8 cellular contexts compared by ENCODE assay signal in genomic region chr1:180154325-180155201, GRCh38. TPM values are rescaled to one million over a fixed set of nuclear protein-coding genes. Genes with fewer than 3 reads are reported as not detected.
A peak's percentile ranks its signal among the peaks of the same experiment; 100 is the strongest.
DNase-seq lines count a peak whose midpoint lies in the region; ATAC-seq and TF ChIP-seq lines count a peak whose summit lies in the region.

Gene QSOX1 (plus strand): TSS chr1:180154869. CDS start chr1:180154908, 39 bp downstream.

- peak within 1 kb of the TSS; percentile 83 to 96 (median 92) for H3K4me3 Mint-ChIP-seq in CD8-positive, alpha-beta memory T cell

- peak; percentile 84 to 94 (median 86) for DNase-seq in CD8-positive, alpha-beta memory T cell
- peak; percentile 68 to 87 for DNase-seq in HL-60 (ENCODE audit: low read depth in 1 of 2, low spot score in 1 of 2)
- DNase-seq in NK-92 treated with Interleukin-12 subunit alpha and Interleukin-12 subunit beta, amount 100 ng/mL, for 24 hours (lab: John Stamatoyannopoulos, UW), result peak; percentile 89
- DNase-seq in effector CD8-positive, alpha-beta T cell (lab: John Stamatoyannopoulos, UW), result peak; percentile 80
- peak; percentile 90 for DNase-seq in medulla oblongata (ENCODE audit: extremely low spot score)
- peak; percentile 73 for DNase-seq in stimulated activated CD8-positive, alpha-beta memory T cell treated with anti-CD3 and anti-CD28 coated beads, Interleukin-12 subunit alpha, Interleukin-12 subunit beta, amount 100 ng/mL, for 1 hour (ENCODE audit: low read depth)

- peak; percentile 94 for ATAC-seq in GM19455 (IDR thresholded peaks at IDR 0.05; ENCODE audit: unreplicated experiment)

- H3K27me3 Mint-ChIP-seq in CD8-positive, alpha-beta memory T cell, result no peaks in the 10 kb centered on the region

- POLR2A ChIA-PET in CD8-positive, alpha-beta memory T cell (lab: Charles Lee), result interaction anchor here (1.0 to 2.0 kb wide), 3 partner anchors 272 to 347 kb away, joined by 3 to 6 read pairs (median 4); partner anchors contain the start of gene TOR1AIP1
- POLR2A ChIA-PET in activated CD8-positive, alpha-beta memory T cell treated with anti-CD3 and anti-CD28 coated beads for 36 hours (lab: Charles Lee), result interaction anchor here (0.5 to 0.7 kb wide), 2 partner anchors 86 to 347 kb away, joined by 3 to 4 read pairs; no protein-coding TSS in a partner anchor

- TF ChIP-seq CTCF in HL-60 (IDR thresholded peaks at IDR 0.05; ENCODE audit: insufficient read depth, low read length), result no peak

- peaks cover 18% of the 10 kb centered on the region for H3K4me1 ChIP-seq in CD8-positive, alpha-beta memory T cell (ENCODE audit: insufficient read depth, low read length)

- H3K27ac Mint-ChIP-seq in CD8-positive, alpha-beta memory T cell, result peak within 1 kb of the TSS; percentile 79 to 98 (median 92)

- H3K9me3 Mint-ChIP-seq in CD8-positive, alpha-beta memory T cell, result no peaks in the 10 kb centered on the region

- no peaks in the 10 kb centered on the region for H3K27me3 ChIP-seq in CD8-positive, alpha-beta memory T cell (ENCODE audit: insufficient read depth, low read length, poor library complexity, severe bottlenecking)
- no peaks in the 10 kb centered on the region for H3K27me3 ChIP-seq in HL-60 (ENCODE audit: insufficient read depth, poor library complexity, severe bottlenecking)

- CTCF ChIA-PET in CD8-positive, alpha-beta memory T cell (lab: Charles Lee), result interaction anchor here (1.1 kb wide), 1 partner anchor 14 kb away, joined by 3 read pairs; no protein-coding TSS in a partner anchor
- CTCF ChIA-PET in activated CD8-positive, alpha-beta memory T cell treated with anti-CD3 and anti-CD28 coated beads for 36 hours (lab: Charles Lee), result interaction anchor here (1.8 to 2.0 kb wide), 2 partner anchors 14 to 24 kb away, joined by 6 to 9 read pairs; no protein-coding TSS in a partner anchor

- peaks cover 0 to 3% (median 3%) of the 10 kb centered on the region in 3 donors for H3K36me3 Mint-ChIP-seq in CD8-positive, alpha-beta memory T cell

- H3K4me3 ChIP-seq in CD8-positive, alpha-beta memory T cell (ENCODE audit: low read length), result peak within 1 kb of the TSS; percentile 86
- peak within 1 kb of the TSS; percentile 87 for H3K4me3 ChIP-seq in HL-60 (replicated peaks; ENCODE audit: insufficient read depth, low read length)

- no peaks in the 10 kb centered on the region for H3K36me3 ChIP-seq in CD8-positive, alpha-beta memory T cell (ENCODE audit: insufficient read depth, low read length)

- no peaks in the 10 kb centered on the region for H3K9me3 ChIP-seq in CD8-positive, alpha-beta memory T cell (ENCODE audit: low read length)

- peak within 1 kb of the TSS; percentile 58 for H3K27ac ChIP-seq in CD8-positive, alpha-beta memory T cell (ENCODE audit: low read depth, low read length)
- peak within 1 kb of the TSS; percentile 94 for H3K27ac ChIP-seq in HL-60 (replicated peaks)

- H3K4me1 Mint-ChIP-seq in CD8-positive, alpha-beta memory T cell, result peaks cover 28 to 42% (median 38%) of the 10 kb centered on the region in 3 donors

RNA-seq across cellular contexts. Expression of gene QSOX1, which starts in this region (rescaled TPM):
- 10 to 100 TPM; 32.9 to 33.3 TPM for total RNA-seq in CD8-positive, alpha-beta memory T cell
- 14.2 TPM for polyA plus RNA-seq in CD8-positive, alpha-beta memory T cell
- 10 to 100 TPM; 38.9 to 40.9 TPM for total RNA-seq in activated CD8-positive, alpha-beta memory T cell treated with anti-CD3 and anti-CD28 coated beads for 36 hours

Comparison
In these comparisons a context has a peak if more than half of its experiments do, and no peak if none do; other contexts are left out.
1. Peak in every context shown above with its lines: DNase-seq, ATAC-seq, H3K4me3 ChIP-seq and H3K27ac ChIP-seq.